8 cellular contexts compared by ENCODE assay signal in the genomic region with DNA sequence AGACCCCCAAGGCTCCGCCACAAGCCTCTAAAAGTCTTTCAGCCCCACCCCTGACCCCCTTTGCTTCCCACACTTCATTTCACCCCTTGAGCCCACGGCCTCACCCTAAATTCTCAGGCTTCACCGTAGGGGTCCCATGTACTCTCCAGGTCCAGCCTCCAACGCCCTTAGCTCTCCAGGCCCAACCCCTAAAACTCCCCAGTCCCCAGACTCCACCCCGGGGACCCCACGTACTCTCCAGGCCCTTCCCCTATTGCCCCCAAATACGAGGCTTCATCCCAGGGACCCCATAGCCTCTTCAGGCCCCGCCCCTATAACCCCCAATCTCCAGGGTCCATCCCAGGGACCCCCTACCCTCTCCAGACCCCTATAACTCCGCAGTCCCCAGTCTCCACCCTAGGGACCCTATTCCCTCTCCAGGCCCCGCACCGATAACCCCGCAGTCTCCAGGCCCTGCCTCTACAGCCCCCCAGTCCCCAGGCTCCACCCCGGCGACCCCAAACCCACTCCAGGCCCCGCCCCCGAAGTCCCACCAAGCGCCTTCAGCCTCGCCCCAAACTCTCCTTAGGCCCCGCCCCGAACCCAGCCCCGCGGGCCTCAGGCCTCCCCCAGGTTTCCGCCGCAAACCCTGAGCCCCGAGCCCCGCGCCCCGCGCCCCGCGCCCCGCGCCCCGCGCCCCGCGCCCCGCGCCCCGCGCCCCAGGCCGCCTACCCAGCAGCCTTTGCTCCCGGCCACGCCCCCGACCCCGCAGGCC. TPM values are rescaled to one million over a fixed set of nuclear protein-coding genes. Genes with fewer than 3 reads are reported as not detected.
DNase-seq lines count a peak whose midpoint lies in the region; ATAC-seq and TF ChIP-seq lines count a peak whose summit lies in the region.

No MANE protein-coding gene starts in this region.

- peak overlapping the region; percentile 92 for H3K4me2 ChIP-seq in parathyroid adenoma (ENCODE audit: low read length)

- H2AFZ ChIP-seq in parathyroid adenoma = peak overlapping the region; percentile 97

- H3K4me3 ChIP-seq in fibroblast of villous mesenchyme (ENCODE audit: low read depth, low read length) (peak overlapping the region; percentile 83), parathyroid adenoma (ENCODE audit: low read depth, low read length) (peak overlapping the region; percentile 92)

- DNase-seq in T-helper 9 cell (peak; percentile 39), fibroblast of villous mesenchyme (ENCODE audit: low read depth) (no peak), NCI-H2171 treated with DMSO at 0.1 percent for 48 hours (lab: John Stamatoyannopoulos, UW) (no peak), superior temporal gyrus (ENCODE audit: extremely low spot score) (no peak)
- no peak for DNase-seq in stimulated activated CD4-positive, alpha-beta T cell treated with anti-CD3 and anti-CD28 coated beads, Interleukin-4, amount 100 ng/mL, for 4 hours

- peak overlapping the region; percentile 96 for H3K27ac ChIP-seq in parathyroid adenoma

- peaks cover 5% of the 10 kb centered on the region for H3K79me2 ChIP-seq in parathyroid adenoma

- H3K36me3 ChIP-seq in parathyroid adenoma (ENCODE audit: control insufficient read depth, insufficient read depth, low read length) = no peaks in the 10 kb centered on the region

- H3K4me1 ChIP-seq in parathyroid adenoma = no peaks in the 10 kb centered on the region

- H3K9me3 ChIP-seq in parathyroid adenoma (ENCODE audit: control insufficient read depth, low read length) = no peaks in the 10 kb centered on the region

- ATAC-seq in GM18867 (IDR thresholded peaks at IDR 0.05; ENCODE audit: unreplicated experiment) (peak; percentile 31), HG02840 (IDR thresholded peaks at IDR 0.05; ENCODE audit: low FRiP score, unreplicated experiment) (peak; percentile 46)

- H3K9ac ChIP-seq in parathyroid adenoma = peak overlapping the region; percentile 83

- no peak for TF ChIP-seq CTCF in fibroblast of villous mesenchyme (IDR thresholded peaks at IDR 0.05; ENCODE audit: insufficient read depth, low read depth, low read length)
- no peak for TF ChIP-seq CTCF in parathyroid adenoma (IDR thresholded peaks at IDR 0.05)

- H3K27me3 ChIP-seq in parathyroid adenoma (ENCODE audit: control insufficient read depth, insufficient read depth, low read length) = no peaks in the 10 kb centered on the region

RNA-seq across cellular contexts. Expression of gene MED16, which starts 0.6 kb away (rescaled TPM):
- total RNA-seq in fibroblast of villous mesenchyme = 26.8 and 30.0 TPM in 2 replicates

RNA-seq across cellular contexts. Expression of gene RNU6-9, which starts 0.9 kb away (rescaled TPM):
- total RNA-seq in fibroblast of villous mesenchyme = not detected in 2 replicates

RNA-seq across cellular contexts. Expression of gene R3HDM4, which starts 20.6 kb away (rescaled TPM):
- 26.3 and 31.6 TPM in 2 replicates for total RNA-seq in fibroblast of villous mesenchyme

RNA-seq across cellular contexts. Expression of gene KISS1R, which starts 24.7 kb away (rescaled TPM):
- total RNA-seq in fibroblast of villous mesenchyme = not detected in 2 replicates

RNA-seq across cellular contexts. Expression of gene CFD, which starts 33.0 kb away (rescaled TPM):
- 3.9 TPM in 2 replicates for total RNA-seq in fibroblast of villous mesenchyme
